Comparison of ENCODE assay signal across 7 cellular contexts in genomic region chr15:79164043-79164442, GRCh38.
"Had no signal": no experiment of that assay in that cellular context is flagged by ENCODE, and none has a peak within 500 bp of the region (broad histone marks: within the 10 kb centered on the region; RNA-seq: fewer than 3 reads in every experiment).

No MANE protein-coding gene starts in this region.

- H3K9me3 ChIP-seq: HAP-1 had no signal

- H3K4me1 ChIP-seq: HAP-1 had no signal

- H3K27ac Mint-ChIP-seq: HFFc6, IgD-negative memory B cell had no signal

- H3K36me3 Mint-ChIP-seq: IgD-negative memory B cell had no signal

- H3K9me3 Mint-ChIP-seq: HFFc6 had no signal

- H3K4me3 ChIP-seq: GM23248, HAP-1 had no signal

- H3K27ac ChIP-seq: GM23248 had no signal

- DNase-seq: GM23248, GOT3, H7, HFFc6 had no signal

- H3K4me3 Mint-ChIP-seq: HFFc6, IgD-negative memory B cell had no signal

- ATAC-seq: HCT116 had no signal

- H3K9ac ChIP-seq: GM23248 had no signal

- H3K36me3 ChIP-seq: HAP-1 had no signal
